In genomic region chr21:43979654-43980053, GRCh38 we compare ENCODE assay signal across 20 cellular contexts. TPM values are rescaled to one million over a fixed set of nuclear protein-coding genes. Genes with fewer than 3 reads are reported as not detected.
DNase-seq lines count a peak whose midpoint lies in the region; ATAC-seq, FAIRE-seq and TF ChIP-seq lines count a peak whose summit lies in the region.
"Had no signal": no experiment of that assay in that cellular context is flagged by ENCODE, and none has a peak within 500 bp of the region (broad histone marks: within the 10 kb centered on the region; RNA-seq: fewer than 3 reads in every experiment).

No MANE protein-coding gene starts in this region.

- no peak for FAIRE-seq in HepG2 (lab: Jason Lieb, UNC)
- no peak for FAIRE-seq in small intestine (lab: Jason Lieb, UNC)
- FAIRE-seq: GM18507 had no signal

- H3K4me3 ChIP-seq in HepG2 (replicated peaks in 1 of 3; ENCODE audit: insufficient read depth in 1 of 3, low read depth in 2 of 3, low read length in 3 of 3) (no peak overlapping the region), right lobe of liver (no peak overlapping the region), small intestine (ENCODE audit: low read depth in 1 of 2, low read length in 2 of 2) (no peak overlapping the region), esophagus squamous epithelium (no peak overlapping the region)
- H3K4me3 ChIP-seq: breast epithelium, upper lobe of left lung had no signal

- H3K9me3 ChIP-seq in HepG2 (ENCODE audit: low read length), result no peaks in the 10 kb centered on the region
- H3K9me3 ChIP-seq in right lobe of liver, result no peaks in the 10 kb centered on the region
- H3K9me3 ChIP-seq in small intestine (ENCODE audit: control insufficient read depth, low read depth), result no peaks in the 10 kb centered on the region
- H3K9me3 ChIP-seq in esophagus squamous epithelium, result no peaks in the 10 kb centered on the region
- H3K9me3 ChIP-seq: breast epithelium, upper lobe of left lung had no signal

- H3K4me3 Mint-ChIP-seq in WTC11, result no peak overlapping the region
- H3K4me3 Mint-ChIP-seq in nephron progenitor cell, result no peak overlapping the region
- no peak overlapping the region for H3K4me3 Mint-ChIP-seq in type B pancreatic cell
- H3K4me3 Mint-ChIP-seq: activated CD8-positive, alpha-beta T cell treated with anti-CD3 and anti-CD28 coated beads for 36 hours; activated naive CD8-positive, alpha-beta T cell treated with anti-CD3 and anti-CD28 coated beads, Interleukin-2, amount 50 U/mL, for 24 hours; neural crest cell; T-helper 1 cell treated with Interleukin-12 subunit alpha and Interleukin-12 subunit beta and Interleukin-4 antibody, amounts not matched to agents 30 μg/mL and 1 μg/mL, for 36 hours had no signal

- TF ChIP-seq RAD21 in HepG2 (CRISPR knock-in tag; IDR thresholded peaks at IDR 0.05), result no peak

- no peaks in the 10 kb centered on the region for H4K20me1 ChIP-seq in HepG2 (ENCODE audit: insufficient read depth, low read length)

- no peak for TF ChIP-seq EP300 in HepG2 (IDR thresholded peaks at IDR 0.05; ENCODE audit: low read depth in 2 of 2, low read length in 2 of 2)
- TF ChIP-seq EP300 in HepG2 (CRISPR knock-in tag; IDR thresholded peaks at IDR 0.05; ENCODE audit: borderline replicate concordance), result no peak

- H3K27ac ChIP-seq in HepG2 (ENCODE audit: extremely low read length, insufficient read depth, low read length) (no peak overlapping the region), right lobe of liver (no peak overlapping the region), small intestine (ENCODE audit: low read depth in 1 of 2, low read length in 1 of 2) (no peak overlapping the region), esophagus squamous epithelium (no peak overlapping the region)
- H3K27ac ChIP-seq: breast epithelium, upper lobe of left lung had no signal

- H3K27me3 Mint-ChIP-seq in WTC11 (ENCODE audit: low read depth), result no peaks in the 10 kb centered on the region
- H3K27me3 Mint-ChIP-seq in nephron progenitor cell (ENCODE audit: low read depth, poor library complexity), result peaks cover 13% of the 10 kb centered on the region
- H3K27me3 Mint-ChIP-seq in type B pancreatic cell, result no peaks in the 10 kb centered on the region
- H3K27me3 Mint-ChIP-seq: activated CD8-positive, alpha-beta T cell treated with anti-CD3 and anti-CD28 coated beads for 36 hours; activated naive CD8-positive, alpha-beta T cell treated with anti-CD3 and anti-CD28 coated beads, Interleukin-2, amount 50 U/mL, for 24 hours had no signal

- no peak for DNase-seq in HepG2 (ENCODE audit: low spot score)
- no peak for DNase-seq in right lobe of liver
- no peak for DNase-seq in WTC11 (ENCODE audit: low spot score)
- DNase-seq in iris pigment epithelial cell (ENCODE audit: low read depth), result peak; percentile 32
- DNase-seq in nephron progenitor cell, result no peak
- no peak for DNase-seq in small intestine
- DNase-seq in type B pancreatic cell (ENCODE audit: extremely low spot score, unreplicated experiment), result no peak
- no peak for DNase-seq in esophagus squamous epithelium (lab: John Stamatoyannopoulos, UW)
- DNase-seq: activated CD8-positive, alpha-beta T cell treated with anti-CD3 and anti-CD28 coated beads for 36 hours; activated naive CD8-positive, alpha-beta T cell treated with anti-CD3 and anti-CD28 coated beads, Interleukin-2, amount 50 U/mL, for 24 hours; activated T-cell treated with anti-CD3 and anti-CD28 coated beads, Interleukin-2, amount 50 U/mL, for 48 hours; mesenchymal stem cell; MV-4-11; NCI-H187 treated with DMSO at 0.1 percent for 48 hours; SHP77 had no signal

- H3K4me1 Mint-ChIP-seq in WTC11 (peaks cover 8% of the 10 kb centered on the region), nephron progenitor cell (peaks cover 53% of the 10 kb centered on the region), type B pancreatic cell (ENCODE audit: unreplicated experiment) (no peaks in the 10 kb centered on the region)

- POLR2A ChIA-PET in HepG2 (lab: Yijun Ruan, JAX) (no interaction called here), WTC11 (lab: Charles Lee) (no interaction called here)

- H3K9me3 Mint-ChIP-seq in WTC11 (no peaks in the 10 kb centered on the region), nephron progenitor cell (no peaks in the 10 kb centered on the region), type B pancreatic cell (no peaks in the 10 kb centered on the region)
- H3K9me3 Mint-ChIP-seq: activated CD8-positive, alpha-beta T cell treated with anti-CD3 and anti-CD28 coated beads for 36 hours; activated naive CD8-positive, alpha-beta T cell treated with anti-CD3 and anti-CD28 coated beads, Interleukin-2, amount 50 U/mL, for 24 hours; neural crest cell; T-helper 1 cell treated with Interleukin-12 subunit alpha and Interleukin-12 subunit beta and Interleukin-4 antibody, amounts not matched to agents 30 μg/mL and 1 μg/mL, for 36 hours had no signal

- no TSS peak for BruUV-seq in HepG2 (replicated peaks; lab: Mats Ljungman, UMichigan)

- H3K79me2 ChIP-seq in HepG2 (ENCODE audit: insufficient read depth, low read length), result no peaks in the 10 kb centered on the region

- H3K4me1 ChIP-seq in HepG2 (ENCODE audit: insufficient read depth, low read length), result 0 out of 2 replicates have a peak, but pooled peaks cover 5% of the 10 kb centered on the region
- no peaks in the 10 kb centered on the region for H3K4me1 ChIP-seq in right lobe of liver
- no peaks in the 10 kb centered on the region for H3K4me1 ChIP-seq in small intestine (ENCODE audit: control insufficient read depth in 2 of 2, insufficient read depth in 1 of 2, low read depth in 1 of 2, low read length in 1 of 2)
- H3K4me1 ChIP-seq in esophagus squamous epithelium, result peaks cover 4 to 9% (median 6%) of the 10 kb centered on the region in 3 donors
- H3K4me1 ChIP-seq: breast epithelium had no signal

- H3K27me3 ChIP-seq in HepG2 (ENCODE audit: control insufficient read depth in 1 of 2, insufficient read depth in 2 of 2, low read length in 2 of 2) (no peaks in the 10 kb centered on the region), right lobe of liver (no peaks in the 10 kb centered on the region), small intestine (ENCODE audit: control insufficient read depth in 2 of 2, insufficient read depth in 2 of 2, low read length in 2 of 2) (no peaks in the 10 kb centered on the region), esophagus squamous epithelium (no peaks in the 10 kb centered on the region)
- H3K27me3 ChIP-seq: breast epithelium, upper lobe of left lung had no signal

- no peak overlapping the region for H2AFZ ChIP-seq in HepG2 (ENCODE audit: low read length)

- ATAC-seq in HepG2, result no peak
- no peak for ATAC-seq in right lobe of liver
- ATAC-seq in WTC11, result no peak
- ATAC-seq: activated CD8-positive, alpha-beta T cell treated with anti-CD3 and anti-CD28 coated beads for 36 hours; activated naive CD8-positive, alpha-beta T cell treated with anti-CD3 and anti-CD28 coated beads, Interleukin-2, amount 50 U/mL, for 24 hours had no signal

- no peak overlapping the region for H3K9ac ChIP-seq in HepG2 (ENCODE audit: insufficient read depth, low read depth, low read length)

- in situ Hi-C loops in HepG2 (cut with HindIII; ENCODE audit: extremely low pct_ligation_motif_present, low pct_unique_long_range_greater_than_20kb), result no loop called here

- CTCF ChIA-PET in HepG2 (lab: Yijun Ruan, JAX; ENCODE audit: low intra/inter-chr PET ratio, low total read pairs), result no interaction called here
- CTCF ChIA-PET in WTC11 (lab: Charles Lee), result interaction anchor here (0.9 to 1.0 kb wide), 2 partner anchors 163 to 191 kb away, joined by 3 read pairs; no protein-coding TSS in a partner anchor

- WGBS in HepG2 (ENCODE audit: low lambda C conversion rate), result 90% methylated on average over 7 of the region's 7 CpGs
- 69% methylated on average over 6 of the region's 7 CpGs for WGBS in right lobe of liver (ENCODE audit: insufficient coverage, low coverage, low lambda C conversion rate, missing lambda C conversion rate)
- WGBS in small intestine, 3 donors, result 77 to 87% (median 84%) methylated on average over 7 of the region's 7 CpGs
- 86 to 87% methylated on average over 7 of the region's 7 CpGs for WGBS in esophagus squamous epithelium, 2 donors

- no peak for TF ChIP-seq POLR2A in HepG2 (IDR thresholded peaks at IDR 0.05; ENCODE audit: insufficient read depth in 1 of 2, low read depth in 2 of 2, low read length in 2 of 2)
- TF ChIP-seq POLR2A in right lobe of liver (IDR thresholded peaks at IDR 0.05), result no peak
- no peak for TF ChIP-seq POLR2A in esophagus squamous epithelium (IDR thresholded peaks at IDR 0.05)

- peak overlapping the region; percentile 74 for H3K27ac Mint-ChIP-seq in WTC11
- no peak overlapping the region for H3K27ac Mint-ChIP-seq in nephron progenitor cell
- no peak overlapping the region for H3K27ac Mint-ChIP-seq in type B pancreatic cell
- H3K27ac Mint-ChIP-seq: activated CD8-positive, alpha-beta T cell treated with anti-CD3 and anti-CD28 coated beads for 36 hours; activated naive CD8-positive, alpha-beta T cell treated with anti-CD3 and anti-CD28 coated beads, Interleukin-2, amount 50 U/mL, for 24 hours; T-helper 1 cell treated with Interleukin-12 subunit alpha and Interleukin-12 subunit beta and Interleukin-4 antibody, amounts not matched to agents 30 μg/mL and 1 μg/mL, for 36 hours had no signal

- H3K36me3 Mint-ChIP-seq in WTC11 (no peaks in the 10 kb centered on the region), nephron progenitor cell (ENCODE audit: low read depth) (no peaks in the 10 kb centered on the region), type B pancreatic cell (no peaks in the 10 kb centered on the region)

- no peak overlapping the region for H3K4me2 ChIP-seq in HepG2 (ENCODE audit: low read depth, low read length)

- peak; percentile 31 for TF ChIP-seq CTCF in HepG2 (CRISPR knock-in tag; IDR thresholded peaks at IDR 0.05)
- TF ChIP-seq CTCF in right lobe of liver (IDR thresholded peaks at IDR 0.05), result no peak
- TF ChIP-seq CTCF in WTC11 (IDR thresholded peaks at IDR 0.05), result no peak
- no peak for TF ChIP-seq CTCF in nephron progenitor cell (IDR thresholded peaks at IDR 0.05)
- no peak for TF ChIP-seq CTCF in type B pancreatic cell (conservative IDR thresholded peaks at IDR 0.05)
- no peak for TF ChIP-seq CTCF in esophagus squamous epithelium (IDR thresholded peaks at IDR 0.05)

- intact Hi-C loops in HepG2 (cut with micrococcal nuclease; ENCODE audit: unreplicated experiment), result no loop called here
- intact Hi-C loops in right lobe of liver (cut with DNase I), result loop anchor here (5.0 to 10.0 kb wide), 3 partner anchors 115 to 172 kb away; no protein-coding TSS in a partner anchor
- intact Hi-C loops in esophagus squamous epithelium (cut with DNase I), result no loop called here

- H3K36me3 ChIP-seq in HepG2 (replicated peaks in 1 of 2; ENCODE audit: control insufficient read depth in 1 of 2, insufficient read depth in 2 of 2, low read length in 2 of 2) (peaks cover 3 to 17% of the 10 kb centered on the region in 2 experiments; a peak in 3 of 5 replicates), right lobe of liver (peaks cover 0 to 43% (median 13%) of the 10 kb centered on the region in 4 donors), small intestine (ENCODE audit: control insufficient read depth in 2 of 2, insufficient read depth in 2 of 2, low read length in 2 of 2) (peaks cover 3 to 13% of the 10 kb centered on the region in 2 donors), esophagus squamous epithelium (peaks cover 0 to 79% (median 23%) of the 10 kb centered on the region in 3 donors)
- H3K36me3 ChIP-seq: breast epithelium had no signal

RNA-seq across cellular contexts. Expression of gene TRAPPC10, which starts 32.5 kb away (rescaled TPM):
- total RNA-seq in HepG2 (2016; rRNA removed; fragmentation: Illumina TruSeq; extraction: Trizol), result 15.2 and 16.5 TPM in 2 replicates
- total RNA-seq in HepG2 (2016; cell fraction: cytosol; rRNA removed; fragmentation: Illumina TruSeq; extraction: Trizol; ENCODE audit: low read depth), result 16.6 and 17.0 TPM in 2 replicates
- 12.6 and 17.1 TPM in 2 replicates for total RNA-seq in HepG2 (2016; cell fraction: insoluble cytoplasmic fraction; rRNA removed; fragmentation: Illumina TruSeq; extraction: Trizol)
- total RNA-seq in HepG2 (2016; cell fraction: membrane; rRNA removed; fragmentation: Illumina TruSeq; extraction: Trizol), result 18.2 and 18.5 TPM in 2 replicates
- total RNA-seq in HepG2 (2016; cell fraction: nucleus; rRNA removed; fragmentation: Illumina TruSeq; extraction: Trizol), result 25.8 and 26.3 TPM in 2 replicates
- 10.6 TPM in 2 replicates for polyA plus RNA-seq in HepG2 (2011; rRNA removed)
- polyA plus RNA-seq in HepG2 (2011; cell fraction: cytosol; rRNA removed), result 6.4 and 7.4 TPM in 2 replicates
- polyA plus RNA-seq in HepG2 (2011; cell fraction: nucleus; rRNA removed), result 33.8 and 34.4 TPM in 2 replicates
- 9.8 and 12.7 TPM in 2 replicates for polyA plus RNA-seq in HepG2 (2012)
- 12.1 and 12.5 TPM in 2 replicates for polyA plus RNA-seq in HepG2 (2016; cell fraction: cytosol; fragmentation: Illumina TruSeq; extraction: Trizol; ENCODE audit: low read depth)
- 9.5 and 11.9 TPM in 2 replicates for polyA plus RNA-seq in HepG2 (2016; cell fraction: insoluble cytoplasmic fraction; fragmentation: Illumina TruSeq; extraction: Trizol; ENCODE audit: low read depth)
- 10.0 and 10.8 TPM in 2 replicates for polyA plus RNA-seq in HepG2 (2016; cell fraction: membrane; fragmentation: Illumina TruSeq; extraction: Trizol; ENCODE audit: low read depth)
- 30.3 and 54.6 TPM in 2 replicates for polyA plus RNA-seq in HepG2 (2016; cell fraction: nucleus; fragmentation: Illumina TruSeq; extraction: Trizol; ENCODE audit: insufficient read depth, low read depth)
- polyA minus RNA-seq in HepG2 (2011; rRNA and poly(A)+ RNA removed; ENCODE audit: low replicate concordance), result 19.6 and 41.6 TPM in 2 replicates
- 6.8 and 7.4 TPM in 2 replicates for polyA minus RNA-seq in HepG2 (2011; cell fraction: cytosol; rRNA and poly(A)+ RNA removed)
- 27.6 and 28.3 TPM in 2 replicates for polyA minus RNA-seq in HepG2 (2011; cell fraction: nucleus; rRNA and poly(A)+ RNA removed)
- total RNA-seq in right lobe of liver, result 10 to 100 TPM; 15.4 to 25.6 (median 18.4) TPM
- total RNA-seq in WTC11 (2021), result 29.3 to 34.5 TPM (median 29.7 TPM) in 3 replicates
- 10 to 100 TPM in 1 of 3 donors, 1 to 10 TPM in 2; 8.4 to 14.0 (median 8.7) TPM for polyA plus RNA-seq in small intestine
- total RNA-seq in type B pancreatic cell (ENCODE audit: low replicate concordance), result 33.7 and 37.0 TPM in 2 replicates
- total RNA-seq in esophagus squamous epithelium, result 10 to 100 TPM; 16.8 to 26.6 (median 20.7) TPM

Comparison
In these comparisons a context has a peak if more than half of its experiments do, and no peak if none do; other contexts are left out.
1. intact Hi-C loops: an anchor here in right lobe of liver (5.0 to 10.0 kb wide); none called in HepG2 and esophagus squamous epithelium.
2. Of the 50 proteins assayed by ChIP-seq in both HepG2 and WTC11: peak only in HepG2: CTCF; only in WTC11: none; in both: none; in neither: 49.